8 cellular contexts compared by ENCODE assay signal in genomic region chr16:78098544-78099371, GRCh38. TPM values are rescaled to one million over a fixed set of nuclear protein-coding genes. Genes with fewer than 3 reads are reported as not detected.
DNase-seq lines count a peak whose midpoint lies in the region; ATAC-seq, FAIRE-seq and TF ChIP-seq lines count a peak whose summit lies in the region.

No MANE protein-coding gene starts in this region.

- TF ChIP-seq RAD21 in K562 (CRISPR knock-in tag; conservative IDR thresholded peaks at IDR 0.05 in 1 of 2, IDR thresholded peaks at IDR 0.05 in 1 of 2) = no peak

- 0 out of 2 replicates have a peak, but pooled peaks have one; percentile 58 for TF ChIP-seq POLR2A in K562 (conservative IDR thresholded peaks at IDR 0.05)
- TF ChIP-seq POLR2A in uterus (IDR thresholded peaks at IDR 0.05) = no peak

- TF ChIP-seq CTCF in right atrium auricular region (IDR thresholded peaks at IDR 0.05) = no peak
- no peak for TF ChIP-seq CTCF in K562 (IDR thresholded peaks at IDR 0.05 in 2 of 3, conservative IDR thresholded peaks at IDR 0.05 in 1 of 3; ENCODE audit: insufficient read depth in 2 of 3, low read depth in 1 of 3, low read length in 3 of 3)
- no peak for TF ChIP-seq CTCF in uterus (IDR thresholded peaks at IDR 0.05)

- H2AFZ ChIP-seq in K562 (ENCODE audit: low read depth, low read length) = peak overlapping the region; percentile 99
- peak overlapping the region; percentile 92 for H2AFZ ChIP-seq in mesenchymal stem cell (ENCODE audit: low read depth, low read length)

- H3K4ac ChIP-seq in mesenchymal stem cell (ENCODE audit: low read depth in 1 of 2, low read length in 2 of 2) = no peak overlapping the region

- no peaks in the 10 kb centered on the region for H3K9me1 ChIP-seq in K562 (ENCODE audit: control insufficient read depth, insufficient read depth, low read length)

- peak overlapping the region; percentile 92 for H3K4me2 ChIP-seq in K562 (ENCODE audit: insufficient read depth, low read length)
- peak overlapping the region; percentile 86 for H3K4me2 ChIP-seq in mesenchymal stem cell (ENCODE audit: low read length, poor library complexity, severe bottlenecking)

- no peak overlapping the region for H4K91ac ChIP-seq in mesenchymal stem cell (ENCODE audit: low read length)

- peak overlapping the region; percentile 92 to 94 for H3K27ac ChIP-seq in right atrium auricular region
- H3K27ac ChIP-seq in K562 (ENCODE audit: extremely low read depth, low read depth, low read length) = peak overlapping the region; percentile 77
- peak overlapping the region; percentile 78 for H3K27ac ChIP-seq in mesenchymal stem cell (ENCODE audit: low read length, poor library complexity, severe bottlenecking)
- peak overlapping the region; percentile 92 to 93 for H3K27ac ChIP-seq in uterus

- in situ Hi-C loops in K562 (cut with MboI) = no loop called here

- H2AK5ac ChIP-seq in mesenchymal stem cell (ENCODE audit: low read length, severe bottlenecking) = no peak overlapping the region

- peak overlapping the region; percentile 78 to 96 for H3K9ac ChIP-seq in K562 (ENCODE audit: insufficient read depth in 1 of 2, low read depth in 2 of 2, low read length in 2 of 2)
- H3K9ac ChIP-seq in mesenchymal stem cell (ENCODE audit: low read length) = peak overlapping the region; percentile 97

- CTCF ChIA-PET in K562 (lab: Yijun Ruan, JAX; ENCODE audit: low intra/inter-chr PET ratio) = no interaction called here

- H3K27me3 ChIP-seq in right atrium auricular region (no peaks in the 10 kb centered on the region), K562 (ENCODE audit: control insufficient read depth in 2 of 2, insufficient read depth in 2 of 2, low read length in 2 of 2) (no peaks in the 10 kb centered on the region), mesenchymal stem cell (ENCODE audit: control insufficient read depth in 1 of 2, insufficient read depth in 1 of 2, low read length in 2 of 2) (peaks cover 0 to 3% of the 10 kb centered on the region in 2 experiments), uterus (no peaks in the 10 kb centered on the region)

- no peak overlapping the region for H2BK12ac ChIP-seq in mesenchymal stem cell (ENCODE audit: low read length in 2 of 2)

- DNase-seq in right atrium auricular region (ENCODE audit: low spot score) (no peak), Right ventricle myocardium inferior (ENCODE audit: missing footprints) (no peak), K562 (ENCODE audit: extremely low read depth in 1 of 4, low spot score in 3 of 4) (peak in 1 of 4 experiments; percentile 11), mesenchymal stem cell (no peak), uterus (no peak), SW480 (ENCODE audit: low spot score) (no peak)

- no peak for FAIRE-seq in K562 (lab: Jason Lieb, UNC)

- H3K9me3 ChIP-seq in right atrium auricular region (no peaks in the 10 kb centered on the region), K562 (replicated peaks; ENCODE audit: control insufficient read depth, insufficient read depth, low read depth, low read length) (no peaks in the 10 kb centered on the region), mesenchymal stem cell (ENCODE audit: control insufficient read depth, low read length) (no peaks in the 10 kb centered on the region), uterus (no peaks in the 10 kb centered on the region)

- no peak overlapping the region for H2BK15ac ChIP-seq in mesenchymal stem cell (ENCODE audit: low read depth, poor library complexity, severe bottlenecking)

- H2BK120ac ChIP-seq in mesenchymal stem cell (ENCODE audit: low read depth, low read length) = no peak overlapping the region

- peak overlapping the region; percentile 85 for H4K8ac ChIP-seq in mesenchymal stem cell (ENCODE audit: low read length)

- intact Hi-C loops in Right ventricle myocardium inferior (cut with DNase I) = loop anchor here (5.0 kb wide), 3 partner anchors 96 to 861 kb away; no protein-coding TSS in a partner anchor
- intact Hi-C loops in K562 (cut with micrococcal nuclease) = loop anchor here (2.0 to 10.0 kb wide), 2 partner anchors 92 to 424 kb away; no protein-coding TSS in a partner anchor
- intact Hi-C loops in uterus (cut with DNase I; ENCODE audit: low total_unique reads) = no loop called here

- H3K4me3 ChIP-seq in right atrium auricular region = peak overlapping the region; percentile 92 to 97
- peak overlapping the region; percentile 78 for H3K4me3 ChIP-seq in K562
- H3K4me3 ChIP-seq in mesenchymal stem cell (ENCODE audit: insufficient read depth in 1 of 2, low read depth in 1 of 2, low read length in 2 of 2) = peak overlapping the region in 1 of 2 experiments; percentile 99
- H3K4me3 ChIP-seq in uterus = peak overlapping the region; percentile 82 to 91

- peaks cover 7% of the 10 kb centered on the region; the same call in 1 of the 3 replicates for H3K79me2 ChIP-seq in K562 (ENCODE audit: control insufficient read depth, insufficient read depth, low read length)

- H3K36me3 ChIP-seq in right atrium auricular region (no peaks in the 10 kb centered on the region), K562 (ENCODE audit: control insufficient read depth, insufficient read depth, low read length) (no peaks in the 10 kb centered on the region; the same call in 2 of the 3 replicates), mesenchymal stem cell (ENCODE audit: control insufficient read depth in 1 of 2, insufficient read depth in 2 of 2, low read depth in 1 of 2, low read length in 2 of 2) (peaks cover 0 to 5% of the 10 kb centered on the region in 2 experiments), uterus (no peaks in the 10 kb centered on the region)

- no peak overlapping the region for H3K18ac ChIP-seq in mesenchymal stem cell (ENCODE audit: low read depth in 1 of 2, low read length in 2 of 2)

- no TSS peak for BruUV-seq in K562 (replicated peaks; lab: Mats Ljungman, UMichigan)

- H3K23ac ChIP-seq in mesenchymal stem cell (ENCODE audit: low read length in 2 of 2) = no peak overlapping the region

- H2BK5ac ChIP-seq in mesenchymal stem cell (ENCODE audit: low read depth, low read length, poor library complexity, severe bottlenecking) = no peak overlapping the region

- TF ChIP-seq EP300 in K562 (IDR thresholded peaks at IDR 0.05; ENCODE audit: low read length) = no peak

- H3K4me1 ChIP-seq in right atrium auricular region (peaks cover 0 to 11% of the 10 kb centered on the region in 2 donors), K562 (replicated peaks in 1 of 2; ENCODE audit: control insufficient read depth in 2 of 2, insufficient read depth in 2 of 2, low read length in 2 of 2) (peaks cover 8 to 13% of the 10 kb centered on the region in 2 experiments; a peak in 4 of 5 replicates), mesenchymal stem cell (ENCODE audit: control insufficient read depth, insufficient read depth, low read depth, low read length) (peaks cover 7% of the 10 kb centered on the region), uterus (no peaks in the 10 kb centered on the region)

- H4K20me1 ChIP-seq in K562 (replicated peaks; ENCODE audit: control insufficient read depth, insufficient read depth, low read length) = no peaks in the 10 kb centered on the region

- WGBS in K562 (ENCODE audit: insufficient coverage, low coverage, missing lambda C conversion rate) = 31% methylated on average over 18 of the region's 20 CpGs
- WGBS in mesenchymal stem cell = 47% methylated on average over 20 of the region's 20 CpGs

- peaks cover 21% of the 10 kb centered on the region for H3K79me1 ChIP-seq in mesenchymal stem cell (replicated peaks; ENCODE audit: low read length, poor library complexity, severe bottlenecking)

- H3K14ac ChIP-seq in mesenchymal stem cell (ENCODE audit: low read length in 2 of 2) = no peak overlapping the region

- POLR2A ChIA-PET in K562 (lab: Yijun Ruan, JAX) = interaction anchor here (0.6 to 1.2 kb wide), 6 partner anchors 9 to 123 kb away, joined by 3 to 5 read pairs (median 3); no protein-coding TSS in a partner anchor

- no peak for ATAC-seq in Right ventricle myocardium inferior
- ATAC-seq in K562 = no peak
- ATAC-seq in GM21515 (IDR thresholded peaks at IDR 0.05; ENCODE audit: unreplicated experiment) = no peak
- no peak for ATAC-seq in HG02610 (IDR thresholded peaks at IDR 0.05; ENCODE audit: unreplicated experiment)

TF ChIP-seq in K562, 482 proteins besides CTCF, POLR2A, EP300 and RAD21 (continues in another document):
- no peak for TF ChIP-seq MYBL2 (IDR thresholded peaks at IDR 0.05; ENCODE audit: low read depth)
- TF ChIP-seq MYBL2 (CRISPR knock-in tag; IDR thresholded peaks at IDR 0.05; ENCODE audit: borderline replicate concordance) = no peak
- no peak for TF ChIP-seq ZNF41 (CRISPR knock-in tag; conservative IDR thresholded peaks at IDR 0.05)
- TF ChIP-seq POLR2H (tag; IDR thresholded peaks at IDR 0.05; ENCODE audit: low read depth) = peak; percentile 43; the same call in 1 of the 2 replicates

RNA-seq across cellular contexts. Expression of gene WWOX, which starts 0.7 kb away (rescaled TPM):
- total RNA-seq in right atrium auricular region = 10 to 100 TPM; 14.8 to 20.8 TPM
- total RNA-seq in Right ventricle myocardium inferior = 13.1 TPM
- total RNA-seq in K562 (2011; cell fraction: chromatin; rRNA removed; ENCODE audit: low replicate concordance) = 22.7 and 30.6 TPM in 2 replicates
- 22.2 and 28.2 TPM in 2 replicates for total RNA-seq in K562 (2011; cell fraction: nucleolus; rRNA removed)
- 23.4 and 25.7 TPM in 2 replicates for total RNA-seq in K562 (2011; cell fraction: nucleoplasm; rRNA removed)
- total RNA-seq in K562 (2014; rRNA removed) = 17.3 and 22.7 TPM in 2 replicates
- 8.1 and 11.8 TPM in 2 replicates for total RNA-seq in K562 (2014; rRNA removed; fragmentation: Illumina TruSeq; extraction: Trizol)
- 15.0 and 18.6 TPM in 2 replicates for total RNA-seq in K562 (2015; rRNA removed; fragmentation: Illumina TruSeq; extraction: Trizol)
- 10.3 and 10.8 TPM in 2 replicates for total RNA-seq in K562 (2021)
- polyA plus RNA-seq in K562 (2011; rRNA removed) = 6.5 and 6.6 TPM in 2 replicates
- polyA plus RNA-seq in K562 (2011; cell fraction: cytosol; rRNA removed) = 5.2 and 6.2 TPM in 2 replicates
- 6.6 and 12.3 TPM in 2 replicates for polyA plus RNA-seq in K562 (2011; cell fraction: nucleus; rRNA removed)
- 9.6 and 11.2 TPM in 2 replicates for polyA plus RNA-seq in K562 (2012)
- polyA plus RNA-seq in K562 (2014; fragmentation: Illumina TruSeq; extraction: Trizol) = 6.0 and 12.8 TPM in 2 replicates
- 1 to 10 TPM; 1.6 to 1.7 TPM for polyA plus RNA-seq in K562 (2014; fragmentation: Nextera tagmentation; extraction: Ambion mirVana)
- 9.4 and 10.8 TPM in 2 replicates for polyA plus RNA-seq in K562 (2014; rRNA removed)
- polyA minus RNA-seq in K562 (2011; rRNA and poly(A)+ RNA removed) = 10.3 and 10.4 TPM in 2 replicates
- polyA minus RNA-seq in K562 (2011; cell fraction: cytosol; rRNA and poly(A)+ RNA removed) = 6.4 and 9.8 TPM in 2 replicates
- polyA minus RNA-seq in K562 (2011; cell fraction: nucleus; rRNA and poly(A)+ RNA removed) = 24.5 and 31.0 TPM in 2 replicates
- polyA plus RNA-seq in mesenchymal stem cell (2013, experiment 1 of 2) = 10.3 TPM
- polyA plus RNA-seq in mesenchymal stem cell (2013, experiment 2 of 2) = 7.8 TPM
- 10 to 100 TPM; 34.1 to 99.9 (median 55.8) TPM for total RNA-seq in uterus
